In the genomic region with DNA sequence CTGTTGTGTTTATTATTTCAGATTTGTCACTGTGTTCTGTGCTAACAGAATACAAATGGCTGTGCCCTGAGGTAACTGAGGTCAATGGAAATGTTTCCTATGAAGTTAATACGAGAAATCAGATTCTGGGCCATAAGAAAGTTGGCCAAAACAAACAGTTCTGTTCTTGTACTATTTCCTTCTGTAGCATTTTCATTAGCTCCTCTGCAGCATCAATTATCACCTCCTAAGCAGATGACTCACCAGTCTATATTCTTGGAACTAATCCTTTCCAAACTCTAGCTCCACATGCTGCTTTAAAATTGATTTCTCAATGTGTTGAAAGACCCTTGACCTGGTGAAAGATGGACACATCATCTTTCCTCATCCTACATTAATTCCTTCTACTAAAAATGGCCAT, we compare ENCODE assay signal across 22 cellular contexts.
"Had no signal": no experiment of that assay in that cellular context is flagged by ENCODE, and none has a peak within 500 bp of the region (broad histone marks: within the 10 kb centered on the region; RNA-seq: fewer than 3 reads in every experiment).

No MANE protein-coding gene starts in this region.

- H3K27me3 Mint-ChIP-seq: dendritic cell treated with granulocyte-macrophage colony-stimulating factor and Interleukin-4, amounts not matched to agents 40 ng/mL and 50 ng/mL, for 4 days; effector memory CD8-positive, alpha-beta T cell had no signal

- H3K9me3 Mint-ChIP-seq: dendritic cell treated with granulocyte-macrophage colony-stimulating factor and Interleukin-4, amounts not matched to agents 40 ng/mL and 50 ng/mL, for 4 days; endodermal cell; mesothelial cell of epicardium had no signal

- H3K27ac Mint-ChIP-seq: dendritic cell treated with granulocyte-macrophage colony-stimulating factor and Interleukin-4, amounts not matched to agents 40 ng/mL and 50 ng/mL, for 4 days; effector memory CD8-positive, alpha-beta T cell; endodermal cell; mesothelial cell of epicardium had no signal

- H3K36me3 Mint-ChIP-seq: mesothelial cell of epicardium had no signal

- DNase-seq: colonic mucosa; cortex of kidney; effector CD8-positive, alpha-beta T cell; effector memory CD8-positive, alpha-beta T cell; endodermal cell; erythroblast; esophagus squamous epithelium; foreskin fibroblast; foreskin melanocyte; gastrocnemius medialis; head of caudate nucleus; heart right ventricle; hippocampal formation; left cardiac atrium; left lung; left ventricle myocardium superior; lower lobe of right lung; mesenchymal stem cell; mucosa of descending colon had no signal

- H3K4me1 Mint-ChIP-seq: mesothelial cell of epicardium had no signal

- ATAC-seq: effector memory CD8-positive, alpha-beta T cell; esophagus mucosa; gastrocnemius medialis; heart right ventricle; left cardiac atrium; left lung; left ventricle myocardium superior; lower lobe of right lung; mucosa of descending colon had no signal

- H3K4me3 Mint-ChIP-seq: dendritic cell treated with granulocyte-macrophage colony-stimulating factor and Interleukin-4, amounts not matched to agents 40 ng/mL and 50 ng/mL, for 4 days; effector memory CD8-positive, alpha-beta T cell; endodermal cell; mesothelial cell of epicardium had no signal
